ENCODE assay signal across 9 cellular contexts in the genomic region with DNA sequence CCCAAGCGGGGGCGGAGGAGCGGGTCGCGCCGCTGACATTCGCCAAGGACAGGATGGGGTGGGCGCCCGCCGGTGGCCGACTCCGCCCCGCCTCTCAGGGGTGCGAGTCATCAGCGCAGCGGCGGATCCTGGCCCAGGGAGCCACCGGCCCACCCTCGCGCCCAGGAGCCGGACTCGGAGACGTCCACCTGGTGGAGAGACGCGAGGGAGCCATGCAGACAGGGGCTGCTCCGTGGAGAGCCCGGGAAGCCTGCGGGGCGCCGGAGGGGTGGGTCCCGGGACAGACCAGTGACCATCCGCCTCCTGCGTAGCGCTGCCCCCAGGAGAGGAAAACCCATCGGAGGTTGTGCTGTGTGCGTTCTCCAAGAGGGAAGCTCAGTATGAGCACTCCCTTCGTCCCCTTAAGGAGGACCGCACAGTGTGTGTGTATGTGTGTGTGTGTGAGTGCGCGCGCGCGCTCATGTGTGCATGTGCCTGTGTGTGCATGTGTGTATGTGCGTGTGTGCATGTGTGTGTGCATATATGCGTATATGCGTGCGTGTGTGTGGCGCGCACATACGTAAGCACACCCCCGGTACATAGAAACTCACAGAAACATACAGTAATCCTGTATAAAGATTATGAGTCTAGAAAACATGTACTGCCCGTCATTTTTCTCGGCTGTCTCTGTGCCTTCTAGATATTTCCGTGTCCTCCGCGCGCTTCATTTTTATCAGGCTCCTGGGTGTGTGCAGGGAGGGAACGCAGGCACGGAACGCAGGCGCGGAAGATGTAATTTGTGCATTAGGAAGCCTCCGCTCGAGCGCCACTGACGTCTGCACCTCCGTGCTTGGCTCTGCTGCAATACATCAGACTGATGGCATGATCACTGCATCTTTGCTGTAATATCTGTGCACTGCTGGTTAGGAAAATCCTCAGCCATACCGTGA.
DNase-seq lines count a peak whose midpoint lies in the region; ATAC-seq and TF ChIP-seq lines count a peak whose summit lies in the region.
"Had no signal": no experiment of that assay in that cellular context is flagged by ENCODE, and none has a peak within 500 bp of the region (broad histone marks: within the 10 kb centered on the region; RNA-seq: fewer than 3 reads in every experiment).

No MANE protein-coding gene starts in this region.

- no peak overlapping the region for H3K4me3 ChIP-seq in HAP-1

- in situ Hi-C loops in HAP-1 (cut with MboI; ENCODE audit: low sequenced_read_pairs) = no loop called here

- H3K4me1 ChIP-seq in HAP-1 = peaks cover 14% of the 10 kb centered on the region

- no peaks in the 10 kb centered on the region for H3K27me3 ChIP-seq in HAP-1 (ENCODE audit: low read depth)

- peak; percentile 4; the same call in 1 of the 2 replicates for TF ChIP-seq CTCF in AG09319 (IDR thresholded peaks at IDR 0.05; ENCODE audit: low read depth, low read length)
- no peak for TF ChIP-seq CTCF in omental fat pad (IDR thresholded peaks at IDR 0.05)

- no peaks in the 10 kb centered on the region for H3K9me3 ChIP-seq in HAP-1

- ATAC-seq in omental fat pad (ENCODE audit: low FRiP score) = peak; percentile 48
- ATAC-seq in GM18511 (IDR thresholded peaks at IDR 0.05; ENCODE audit: unreplicated experiment) = no peak
- no peak for ATAC-seq in HG02610 (IDR thresholded peaks at IDR 0.05; ENCODE audit: unreplicated experiment)
- ATAC-seq: T-helper 17 cell had no signal

- no peak for DNase-seq in AG09319 (ENCODE audit: extremely low read depth, low read depth)
- peak; percentile 70 for DNase-seq in foreskin melanocyte
- no peak for DNase-seq in omental fat pad (ENCODE audit: low spot score)
- DNase-seq in HAP-1 (ENCODE audit: low spot score in 2 of 2) = no peak
- DNase-seq in DMS 273 (lab: John Stamatoyannopoulos, UW; ENCODE audit: unreplicated experiment) = no peak
- DNase-seq: T-helper 17 cell had no signal

- H3K36me3 ChIP-seq in HAP-1 (replicated peaks) = no peaks in the 10 kb centered on the region

TF ChIP-seq in PFSK-1, 5 proteins besides CTCF, POLR2A, EP300 and RAD21:
- TF ChIP-seq TAF1 (IDR thresholded peaks at IDR 0.05; ENCODE audit: borderline replicate concordance, insufficient read depth, low read length) (peak; percentile 57; the same call in 1 of the 2 replicates), FOXP2 (optimal IDR thresholded peaks at IDR 0.05; ENCODE audit: borderline replicate concordance, extremely low read depth, extremely low read length, insufficient read depth) (no peak), POLR2AphosphoS5 (IDR thresholded peaks at IDR 0.05; ENCODE audit: low read depth, low read length) (peak; percentile 72)
- TF ChIP-seq, protein P1, sequence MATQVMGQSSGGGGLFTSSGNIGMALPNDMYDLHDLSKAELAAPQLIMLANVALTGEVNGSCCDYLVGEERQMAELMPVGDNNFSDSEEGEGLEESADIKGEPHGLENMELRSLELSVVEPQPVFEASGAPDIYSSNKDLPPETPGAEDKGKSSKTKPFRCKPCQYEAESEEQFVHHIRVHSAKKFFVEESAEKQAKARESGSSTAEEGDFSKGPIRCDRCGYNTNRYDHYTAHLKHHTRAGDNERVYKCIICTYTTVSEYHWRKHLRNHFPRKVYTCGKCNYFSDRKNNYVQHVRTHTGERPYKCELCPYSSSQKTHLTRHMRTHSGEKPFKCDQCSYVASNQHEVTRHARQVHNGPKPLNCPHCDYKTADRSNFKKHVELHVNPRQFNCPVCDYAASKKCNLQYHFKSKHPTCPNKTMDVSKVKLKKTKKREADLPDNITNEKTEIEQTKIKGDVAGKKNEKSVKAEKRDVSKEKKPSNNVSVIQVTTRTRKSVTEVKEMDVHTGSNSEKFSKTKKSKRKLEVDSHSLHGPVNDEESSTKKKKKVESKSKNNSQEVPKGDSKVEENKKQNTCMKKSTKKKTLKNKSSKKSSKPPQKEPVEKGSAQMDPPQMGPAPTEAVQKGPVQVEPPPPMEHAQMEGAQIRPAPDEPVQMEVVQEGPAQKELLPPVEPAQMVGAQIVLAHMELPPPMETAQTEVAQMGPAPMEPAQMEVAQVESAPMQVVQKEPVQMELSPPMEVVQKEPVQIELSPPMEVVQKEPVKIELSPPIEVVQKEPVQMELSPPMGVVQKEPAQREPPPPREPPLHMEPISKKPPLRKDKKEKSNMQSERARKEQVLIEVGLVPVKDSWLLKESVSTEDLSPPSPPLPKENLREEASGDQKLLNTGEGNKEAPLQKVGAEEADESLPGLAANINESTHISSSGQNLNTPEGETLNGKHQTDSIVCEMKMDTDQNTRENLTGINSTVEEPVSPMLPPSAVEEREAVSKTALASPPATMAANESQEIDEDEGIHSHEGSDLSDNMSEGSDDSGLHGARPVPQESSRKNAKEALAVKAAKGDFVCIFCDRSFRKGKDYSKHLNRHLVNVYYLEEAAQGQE (IDR thresholded peaks at IDR 0.05; ENCODE audit: insufficient read depth in 1 of 2, low read depth in 2 of 2, low read length in 2 of 2) = no peak
